In the genomic region with DNA sequence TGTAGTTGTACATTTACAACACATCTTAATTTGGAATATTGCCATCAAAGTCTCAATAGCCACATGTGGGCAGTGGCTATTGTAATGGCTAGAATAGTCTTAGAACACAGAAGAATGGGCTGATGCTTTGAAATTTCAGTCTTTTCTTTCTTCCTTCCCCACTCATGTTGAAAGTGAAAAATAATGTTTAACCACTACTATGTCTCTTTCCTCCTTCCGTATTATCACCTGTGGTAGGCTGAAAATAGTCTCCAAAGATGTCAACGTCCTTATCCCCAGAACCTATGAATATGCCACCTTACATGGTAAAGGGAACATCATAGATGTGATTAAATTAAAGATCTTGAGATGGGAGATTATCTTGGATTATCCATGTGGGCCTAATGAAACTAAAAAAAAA, we compare ENCODE assay signal across 13 cellular contexts.
"Had no signal": no experiment of that assay in that cellular context is flagged by ENCODE, and none has a peak within 500 bp of the region (broad histone marks: within the 10 kb centered on the region; RNA-seq: fewer than 3 reads in every experiment).

No MANE protein-coding gene starts in this region.

- H3K9me3 ChIP-seq: adrenal gland, heart left ventricle, stomach, thoracic aorta had no signal

- H3K4me3 Mint-ChIP-seq: activated CD8-positive, alpha-beta T cell treated with anti-CD3 and anti-CD28 coated beads for 36 hours; activated naive CD4-positive, alpha-beta T cell treated with anti-CD3 and anti-CD28 coated beads, Interleukin-2, amount 10 ng/mL, durations not matched to agents 7 days and 5 days; naive thymus-derived CD4-positive, alpha-beta T cell had no signal

- H3K4me3 ChIP-seq: adrenal gland, heart left ventricle, stomach, thoracic aorta had no signal

- ATAC-seq: activated CD8-positive, alpha-beta T cell treated with anti-CD3 and anti-CD28 coated beads for 36 hours; heart left ventricle; naive thymus-derived CD4-positive, alpha-beta T cell had no signal

- H3K27ac Mint-ChIP-seq: activated CD8-positive, alpha-beta T cell treated with anti-CD3 and anti-CD28 coated beads for 36 hours; activated naive CD4-positive, alpha-beta T cell treated with anti-CD3 and anti-CD28 coated beads, Interleukin-2, amount 10 ng/mL, durations not matched to agents 7 days and 5 days; naive thymus-derived CD4-positive, alpha-beta T cell had no signal

- H3K79me2 ChIP-seq: parathyroid adenoma had no signal

- H3K27ac ChIP-seq: adrenal gland, heart left ventricle, parathyroid adenoma, stomach, thoracic aorta had no signal

- H3K27me3 Mint-ChIP-seq: activated CD8-positive, alpha-beta T cell treated with anti-CD3 and anti-CD28 coated beads for 36 hours; activated naive CD4-positive, alpha-beta T cell treated with anti-CD3 and anti-CD28 coated beads, Interleukin-2, amount 10 ng/mL, durations not matched to agents 7 days and 5 days had no signal

- DNase-seq: activated CD4-positive, alpha-beta T cell treated with anti-CD3 and anti-CD28 coated beads for 1 hour; activated CD8-positive, alpha-beta memory T cell treated with anti-CD3 and anti-CD28 coated beads, Interleukin-2, amount 50 U/mL, for 48 hours; activated CD8-positive, alpha-beta T cell treated with anti-CD3 and anti-CD28 coated beads for 36 hours; activated naive CD4-positive, alpha-beta T cell treated with anti-CD3 and anti-CD28 coated beads, Interleukin-2, amount 10 ng/mL, durations not matched to agents 7 days and 5 days; adrenal gland; foreskin melanocyte; heart left ventricle; mammary epithelial cell; naive thymus-derived CD4-positive, alpha-beta T cell; small intestine; stomach had no signal

- H3K4me1 ChIP-seq: adrenal gland, heart left ventricle, parathyroid adenoma, stomach had no signal

- H3K27me3 ChIP-seq: adrenal gland, heart left ventricle, stomach had no signal

- H2AFZ ChIP-seq: parathyroid adenoma had no signal

- H3K36me3 Mint-ChIP-seq: activated naive CD4-positive, alpha-beta T cell treated with anti-CD3 and anti-CD28 coated beads, Interleukin-2, amount 10 ng/mL, durations not matched to agents 7 days and 5 days had no signal

- H3K4me1 Mint-ChIP-seq: activated naive CD4-positive, alpha-beta T cell treated with anti-CD3 and anti-CD28 coated beads, Interleukin-2, amount 10 ng/mL, durations not matched to agents 7 days and 5 days; naive thymus-derived CD4-positive, alpha-beta T cell had no signal

- H3K36me3 ChIP-seq: adrenal gland, heart left ventricle, stomach, thoracic aorta had no signal

- H3K9ac ChIP-seq: parathyroid adenoma had no signal

- H3K9me3 Mint-ChIP-seq: activated CD8-positive, alpha-beta T cell treated with anti-CD3 and anti-CD28 coated beads for 36 hours; activated naive CD4-positive, alpha-beta T cell treated with anti-CD3 and anti-CD28 coated beads, Interleukin-2, amount 10 ng/mL, durations not matched to agents 7 days and 5 days had no signal
